16 cellular contexts compared by ENCODE assay signal in the genomic region with DNA sequence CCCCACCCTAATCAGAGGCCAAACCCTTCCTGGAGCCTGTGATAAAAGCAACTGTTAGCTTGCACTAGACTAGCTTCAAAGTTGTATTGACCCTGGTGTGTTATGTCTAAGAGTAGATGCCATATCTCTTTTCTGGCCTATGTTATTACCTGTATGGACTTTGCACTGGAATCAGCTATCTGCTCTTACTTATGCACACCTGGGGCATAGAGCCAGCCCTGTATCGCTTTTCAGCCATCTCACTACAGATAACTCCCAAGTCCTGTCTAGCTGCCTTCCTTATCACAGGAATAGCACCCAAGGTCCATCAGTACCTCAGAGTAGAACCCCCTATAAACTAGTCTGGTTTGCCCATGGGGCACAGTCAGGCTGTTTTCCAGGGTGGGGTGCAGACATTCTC. TPM values are rescaled to one million over a fixed set of nuclear protein-coding genes. Genes with fewer than 3 reads are reported as not detected.
DNase-seq lines count a peak whose midpoint lies in the region; FAIRE-seq and TF ChIP-seq lines count a peak whose summit lies in the region.
"Had no signal": no experiment of that assay in that cellular context is flagged by ENCODE, and none has a peak within 500 bp of the region (broad histone marks: within the 10 kb centered on the region; RNA-seq: fewer than 3 reads in every experiment).

No MANE protein-coding gene starts in this region.

- 0 out of 2 replicates have a peak overlapping the region, but pooled peaks have one; percentile 7 for H2BK5ac ChIP-seq in H1 (ENCODE audit: low read depth, low read length)

- peaks cover 14% of the 10 kb centered on the region for H4K20me1 ChIP-seq in Karpas-422 (ENCODE audit: insufficient read depth, low read depth, low read length)
- peaks cover 2 to 17% of the 10 kb centered on the region in 2 experiments for H4K20me1 ChIP-seq in H1 (replicated peaks in 1 of 2; ENCODE audit: control insufficient read depth in 1 of 2, insufficient read depth in 2 of 2, low read length in 2 of 2)

- no peaks in the 10 kb centered on the region for H3K27me3 ChIP-seq in Karpas-422 (ENCODE audit: low read length)
- H3K27me3 ChIP-seq in H1 (replicated peaks in 1 of 4; ENCODE audit: control insufficient read depth in 3 of 4, extremely low read depth in 1 of 4, insufficient read depth in 3 of 4, low read length in 3 of 4): no peaks in the 10 kb centered on the region
- no peaks in the 10 kb centered on the region for H3K27me3 ChIP-seq in transverse colon
- H3K27me3 ChIP-seq in brain microvascular endothelial cell (replicated peaks): no peaks in the 10 kb centered on the region

- H3K9me3 ChIP-seq in Karpas-422 (ENCODE audit: low read length) (no peaks in the 10 kb centered on the region), H1 (ENCODE audit: insufficient read depth in 2 of 2, low read depth in 1 of 2, low read length in 1 of 2) (no peaks in the 10 kb centered on the region), transverse colon (no peaks in the 10 kb centered on the region)

- H3K79me2 ChIP-seq in Karpas-422 (ENCODE audit: low read length): peaks cover 100% of the 10 kb centered on the region
- H3K79me2 ChIP-seq in H1 (ENCODE audit: control insufficient read depth in 1 of 2, insufficient read depth in 2 of 2, low read length in 2 of 2): peaks cover 0 to 88% of the 10 kb centered on the region in 2 experiments

- no peak for TF ChIP-seq CTCF in H1 (IDR thresholded peaks at IDR 0.05; ENCODE audit: control extremely low read depth in 1 of 3, insufficient read depth in 1 of 3, low read depth in 1 of 3, low read length in 3 of 3)
- TF ChIP-seq CTCF in transverse colon (IDR thresholded peaks at IDR 0.05): no peak
- TF ChIP-seq CTCF in brain microvascular endothelial cell (IDR thresholded peaks at IDR 0.05; ENCODE audit: low read depth, low read length, missing control alignments): no peak

- H3K23ac ChIP-seq in H1 (ENCODE audit: insufficient read length): no peak overlapping the region

- intact Hi-C loops in transverse colon (cut with DNase I; ENCODE audit: low total_unique reads): no loop called here

- peaks cover 22% of the 10 kb centered on the region for H3K79me1 ChIP-seq in H1 (ENCODE audit: low read depth, low read length)

- TF ChIP-seq RAD21 in H1 (IDR thresholded peaks at IDR 0.05 in 1 of 2, conservative IDR thresholded peaks at IDR 0.05 in 1 of 2; ENCODE audit: low read depth in 2 of 2, low read length in 2 of 2): no peak

- H3K27ac ChIP-seq in Karpas-422 (ENCODE audit: low read length) (peak overlapping the region; percentile 73; the same call in 1 of the 2 replicates), H1 (ENCODE audit: low read depth, low read length) (no peak overlapping the region), transverse colon (peak overlapping the region; percentile 44 to 62 (median 52)), brain microvascular endothelial cell (no peak overlapping the region), substantia nigra (ENCODE audit: low read depth, low read length, poor library complexity, severe bottlenecking) (no peak overlapping the region)

- DNase-seq in Karpas-422 (no peak), H1 (ENCODE audit: low read depth in 1 of 2, low spot score in 2 of 2) (no peak), mucosa of gallbladder (ENCODE audit: low spot score) (peak; percentile 73), transverse colon (peak; percentile 70), brain microvascular endothelial cell (no peak), inferior parietal cortex (ENCODE audit: extremely low spot score) (no peak), substantia nigra (lab: John Stamatoyannopoulos, UW) (no peak)
- DNase-seq: CD4-positive, CD25-positive, alpha-beta regulatory T cell; Kasumi-1; MM.1S; NCI-H1105; NCI-H1694; NCI-H510A treated with DMSO at 0.1 percent for 48 hours; Right ventricle myocardium superior had no signal

- TF ChIP-seq POLR2A in H1 (IDR thresholded peaks at IDR 0.05; ENCODE audit: control extremely low read depth in 1 of 2, low read depth in 2 of 2, low read length in 2 of 2) (no peak), transverse colon (IDR thresholded peaks at IDR 0.05) (no peak)

- POLR2A ChIA-PET in H1 (lab: Charles Lee; ENCODE audit: partially characterized antibody): interaction anchor here (1.2 to 1.3 kb wide), 2 partner anchors 9 to 55 kb away, joined by 3 to 4 read pairs; no protein-coding TSS in a partner anchor

- TF ChIP-seq EP300 in H1 (IDR thresholded peaks at IDR 0.05; ENCODE audit: borderline replicate concordance in 1 of 2, low read depth in 2 of 2, low read length in 2 of 2) (no peak), transverse colon (IDR thresholded peaks at IDR 0.05; ENCODE audit: low read depth) (no peak)

- H3K4me3 ChIP-seq in Karpas-422 (ENCODE audit: low read length): no peak overlapping the region
- H3K4me3 ChIP-seq in H1 (ENCODE audit: extremely low read depth in 1 of 4, insufficient read depth in 2 of 4, low read depth in 3 of 4, low read length in 4 of 4): no peak overlapping the region
- H3K4me3 ChIP-seq in transverse colon: no peak overlapping the region
- H3K4me3 ChIP-seq in brain microvascular endothelial cell (ENCODE audit: low read depth, low read length): no peak overlapping the region

- no peak overlapping the region for H4K91ac ChIP-seq in H1 (replicated peaks; ENCODE audit: insufficient read length, low read length)

- CTCF ChIA-PET in H1 (lab: Charles Lee; ENCODE audit: partially characterized antibody): interaction anchor here (1.0 to 3.3 kb wide), 9 partner anchors 12 to 210 kb away, joined by 3 to 31 read pairs (median 3); no protein-coding TSS in a partner anchor

- 100% methylated on average over 1 of the region's 1 CpG; no CpG with 5 or more reads in 1 of the 2 experiments for WGBS in H1 (ENCODE audit: extremely low coverage in 1 of 2, insufficient coverage in 1 of 2, insufficient read length in 1 of 2, insufficient replicate concordance in 2 of 2, low coverage in 1 of 2, low lambda C conversion rate in 2 of 2, missing lambda C conversion rate in 1 of 2), 2 experiments
- 57 to 60% methylated on average over 1 of the region's 1 CpG for WGBS in transverse colon (ENCODE audit: low coverage in 1 of 2), 2 donors

- H3K9ac ChIP-seq in Karpas-422 (ENCODE audit: low read length): no peak overlapping the region
- no peak overlapping the region for H3K9ac ChIP-seq in H1 (replicated peaks in 1 of 4; ENCODE audit: extremely low read depth in 1 of 4, low read depth in 3 of 4, low read length in 3 of 4)

- no peak overlapping the region for H2BK12ac ChIP-seq in H1 (ENCODE audit: low read depth, low read length)

- no peaks in the 10 kb centered on the region for H3K9me2 ChIP-seq in Karpas-422 (replicated peaks; ENCODE audit: insufficient read depth, low read length)

- H3K14ac ChIP-seq in H1 (ENCODE audit: insufficient read length): no peak overlapping the region

- H2AK5ac ChIP-seq in H1 (ENCODE audit: low read depth, low read length): no peak overlapping the region

- H2BK120ac ChIP-seq in H1 (replicated peaks; ENCODE audit: low read depth, low read length): no peak overlapping the region

- H3K36me3 ChIP-seq in Karpas-422 (ENCODE audit: insufficient read depth, low read length) (no peaks in the 10 kb centered on the region), H1 (ENCODE audit: control insufficient read depth in 2 of 4, insufficient read depth in 4 of 4, low read length in 3 of 4) (peaks cover 0 to 2% (median 0%) of the 10 kb centered on the region in 4 experiments; a peak in 2 of 8 replicates), transverse colon (no peaks in the 10 kb centered on the region), brain microvascular endothelial cell (replicated peaks) (no peaks in the 10 kb centered on the region)

- in situ Hi-C loops in transverse colon (cut with MboI; ENCODE audit: low pct_ligation_motif_present in 1 of 4, low pct_unique_long_range_greater_than_20kb in 1 of 4, low sequenced_read_pairs in 3 of 4): no loop called here
- in situ Hi-C loops in brain microvascular endothelial cell (cut with HindIII; ENCODE audit: low pct_ligation_motif_present, low sequenced_read_pairs): no loop called here

- H2AFZ ChIP-seq in Karpas-422 (ENCODE audit: low read length) (no peak overlapping the region), H1 (ENCODE audit: low read length) (no peak overlapping the region)

- H4K5ac ChIP-seq in H1 (ENCODE audit: insufficient read length, low read depth, low read length): no peak overlapping the region

- FAIRE-seq in H1 (lab: Jason Lieb, UNC): no peak
- FAIRE-seq: GM19239, H54 had no signal

- no peak overlapping the region for H4K8ac ChIP-seq in H1 (ENCODE audit: extremely low read depth, insufficient read depth, low read length)

- H3K4me1 ChIP-seq in Karpas-422 (ENCODE audit: low read length) (peaks cover 100% of the 10 kb centered on the region), H1 (replicated peaks in 1 of 4; ENCODE audit: control insufficient read depth in 3 of 4, insufficient read depth in 4 of 4, low read length in 3 of 4) (peaks cover 3 to 19% (median 10%) of the 10 kb centered on the region in 4 experiments; a peak in 6 of 7 replicates), transverse colon (peaks cover 0 to 16% (median 13%) of the 10 kb centered on the region in 4 donors)

- H3K18ac ChIP-seq in H1 (ENCODE audit: extremely low read depth, low read length): no peak overlapping the region

- H3K4me2 ChIP-seq in Karpas-422 (ENCODE audit: low read depth, low read length, poor library complexity, severe bottlenecking) (no peak overlapping the region), H1 (ENCODE audit: insufficient read depth in 1 of 2, low read depth in 2 of 2, low read length in 2 of 2) (no peak overlapping the region)

- no peaks in the 10 kb centered on the region for H3K23me2 ChIP-seq in H1 (ENCODE audit: low read depth, low read length)

- H2BK20ac ChIP-seq in H1 (ENCODE audit: low read length): no peak overlapping the region

- no peak overlapping the region for H2BK15ac ChIP-seq in H1 (ENCODE audit: low read length)

- H3K56ac ChIP-seq in H1 (replicated peaks; ENCODE audit: insufficient read length, low read depth, low read length): no peak overlapping the region

- H3K4ac ChIP-seq in H1 (replicated peaks; ENCODE audit: insufficient read length, low read depth, low read length): no peak overlapping the region

TF ChIP-seq in H1, 55 proteins besides CTCF, POLR2A, EP300 and RAD21 (continues in another document):
- no peak for TF ChIP-seq RNF2 (IDR thresholded peaks at IDR 0.05; ENCODE audit: borderline replicate concordance, low read depth, low read length, missing control alignments, poor library complexity, severe bottlenecking)

RNA-seq across cellular contexts. Expression of gene BCL11A, which starts 58.2 kb away (rescaled TPM):
- 159 and 190 TPM in 2 replicates for total RNA-seq in Karpas-422 (2014; rRNA removed; shearing (Covaris generic); ENCODE audit: low replicate concordance)
- total RNA-seq in H1 (2021; fragmentation: NEBNext Ultra II Directional; extraction: Animal tissue kit (Norgen Biotek cat#: 25700)): 59.3 and 61.3 TPM in 2 replicates
- 11.9 and 12.2 TPM in 2 replicates for polyA plus RNA-seq in H1 (2011; rRNA removed)
- 12.9 TPM for polyA plus RNA-seq in H1 (2011; cell fraction: cytosol; rRNA removed)
- polyA plus RNA-seq in H1 (2011; cell fraction: nucleus; rRNA removed): 22.4 TPM
- 23.1 to 35.1 TPM (median 27.2 TPM) in 4 replicates for polyA plus RNA-seq in H1 (2012, experiment 1 of 2)
- polyA plus RNA-seq in H1 (2012, experiment 2 of 2): 25.7 TPM
- polyA plus RNA-seq in H1 (2013, experiment 1 of 2): 28.0 TPM
- 29.7 TPM for polyA plus RNA-seq in H1 (2013, experiment 2 of 2)
- 38.6 and 49.0 TPM in 2 replicates for polyA minus RNA-seq in H1 (2011; rRNA and poly(A)+ RNA removed)
- polyA minus RNA-seq in H1 (2011; cell fraction: cytosol; rRNA and poly(A)+ RNA removed): 30.3 TPM
- 83.2 TPM for polyA minus RNA-seq in H1 (2011; cell fraction: nucleus; rRNA and poly(A)+ RNA removed)
- total RNA-seq in mucosa of gallbladder (21.3 TPM), transverse colon (10 to 100 TPM; 11.3 to 38.1 (median 19.9) TPM)

Comparison
In these comparisons a context has a peak if more than half of its experiments do, and no peak if none do; other contexts are left out.
1. DNase-seq: peak in mucosa of gallbladder (single experiment) and transverse colon (single experiment); none in Karpas-422 (single experiment), H1 (0 of 2), brain microvascular endothelial cell (single experiment), inferior parietal cortex (single experiment) and substantia nigra (0 of 49).
2. H3K27ac ChIP-seq: peak in Karpas-422 (single experiment) and transverse colon (4 of 4); none in H1 (single experiment), brain microvascular endothelial cell (single experiment) and substantia nigra (single experiment).